In genomic region chr14:61438036-61438435, GRCh38 we compare ENCODE assay signal across 12 cellular contexts.
DNase-seq lines count a peak whose midpoint lies in the region; ATAC-seq, FAIRE-seq and TF ChIP-seq lines count a peak whose summit lies in the region.
"Had no signal": no experiment of that assay in that cellular context is flagged by ENCODE, and none has a peak within 500 bp of the region (broad histone marks: within the 10 kb centered on the region; RNA-seq: fewer than 3 reads in every experiment).

No MANE protein-coding gene starts in this region.

- H3K27ac Mint-ChIP-seq in osteocyte (ENCODE audit: unreplicated experiment), result peak overlapping the region; percentile 67

- BruUV-seq in A673 (replicated peaks; lab: Mats Ljungman, UMichigan) (no TSS peak), HCT116 (replicated peaks; lab: Mats Ljungman, UMichigan) (no TSS peak), GM12878 (replicated peaks; lab: Mats Ljungman, UMichigan) (no TSS peak)

- no peaks in the 10 kb centered on the region for H3K9me2 ChIP-seq in HCT116 (ENCODE audit: insufficient read depth)

- H4K20me1 ChIP-seq in HCT116 (ENCODE audit: insufficient read depth) (no peaks in the 10 kb centered on the region), GM12878 (ENCODE audit: control insufficient read depth, insufficient read depth) (no peaks in the 10 kb centered on the region)

- H3K36me3 Mint-ChIP-seq in osteocyte (ENCODE audit: unreplicated experiment), result no peaks in the 10 kb centered on the region

- in situ Hi-C loops in GM12878 (cut with MboI), result loop anchor here (25.0 kb wide), 1 partner anchor 126 kb away; the partner anchor contains the start of gene PRKCH

- no peak overlapping the region for H2AFZ ChIP-seq in HCT116 (ENCODE audit: low read depth, low read length, poor library complexity, severe bottlenecking)
- H2AFZ ChIP-seq in GM12878 (ENCODE audit: control insufficient read depth, low read depth, low read length), result no peak overlapping the region

- intact Hi-C loops in A673 (cut with micrococcal nuclease; ENCODE audit: unreplicated experiment) (no loop called here), HCT116 (cut with micrococcal nuclease) (loop anchor here (5.0 kb wide), 1 partner anchor 141 kb away; no protein-coding TSS in a partner anchor), GM12878 (cut with micrococcal nuclease; ENCODE audit: unreplicated experiment) (loop anchor here (5.0 kb wide), 1 partner anchor 96 kb away; no protein-coding TSS in a partner anchor)

- ATAC-seq in HCT116 (no peak), GM12878 (no peak), GM21390 (IDR thresholded peaks at IDR 0.05; ENCODE audit: unreplicated experiment) (no peak)

- H3K27me3 ChIP-seq in A673 (replicated peaks; ENCODE audit: insufficient read depth, low read depth, low read length, poor library complexity) (no peaks in the 10 kb centered on the region), HCT116 (ENCODE audit: insufficient read depth, low read length) (no peaks in the 10 kb centered on the region), GM12878 (replicated peaks in 1 of 2; ENCODE audit: control insufficient read depth in 2 of 2, insufficient read depth in 2 of 2, low read length in 1 of 2) (no peaks in the 10 kb centered on the region)
- H3K27me3 ChIP-seq: BLaER1 treated with 17β-estradiol and CSF1 and Interleukin-3, amounts not matched to agents 10 nM and 100 nM had no signal

- H3K9me3 ChIP-seq in A673 (ENCODE audit: low read depth, low read length, poor library complexity, severe bottlenecking) (no peaks in the 10 kb centered on the region), HCT116 (ENCODE audit: control insufficient read depth in 1 of 2, insufficient read depth in 1 of 2, low read depth in 1 of 2, low read length in 2 of 2) (no peaks in the 10 kb centered on the region), GM12878 (replicated peaks; ENCODE audit: control insufficient read depth, insufficient read depth, low read length) (no peaks in the 10 kb centered on the region; the same call in 2 of the 3 replicates)

- H3K4me3 ChIP-seq in A673 (ENCODE audit: low read depth, low read length, poor library complexity, severe bottlenecking) (no peak overlapping the region), HCT116 (replicated peaks in 1 of 2; ENCODE audit: low read depth in 1 of 2, low read length in 2 of 2) (no peak overlapping the region), GM12878 (no peak overlapping the region)

- peaks cover 59% of the 10 kb centered on the region for H3K4me1 Mint-ChIP-seq in osteocyte (ENCODE audit: unreplicated experiment)

- 0 out of 2 replicates have a peak overlapping the region, but pooled peaks have one; percentile 31 for H3K9ac ChIP-seq in HCT116 (ENCODE audit: low read length)
- peak overlapping the region; percentile 71; the same call in 1 of the 2 replicates for H3K9ac ChIP-seq in GM12878 (ENCODE audit: control insufficient read depth, insufficient read depth, low read length)

- TF ChIP-seq CTCF in A673 (conservative IDR thresholded peaks at IDR 0.05; ENCODE audit: low read depth, low read length) (no peak), HCT116 (IDR thresholded peaks at IDR 0.05 in 2 of 3, conservative IDR thresholded peaks at IDR 0.05 in 1 of 3; ENCODE audit: borderline replicate concordance in 1 of 3, insufficient read depth in 1 of 3, low read depth in 2 of 3, low read length in 2 of 3) (no peak), GM12878 (IDR thresholded peaks at IDR 0.05 in 2 of 3, conservative IDR thresholded peaks at IDR 0.05 in 1 of 3; ENCODE audit: control insufficient read depth in 2 of 3, extremely low read depth in 1 of 3, insufficient read depth in 1 of 3, low read depth in 3 of 3, low read length in 3 of 3) (no peak), osteocyte (IDR thresholded peaks at IDR 0.05) (no peak)

- TF ChIP-seq RAD21 in HCT116 (IDR thresholded peaks at IDR 0.05; ENCODE audit: low read depth) (no peak), GM12878 (IDR thresholded peaks at IDR 0.05; ENCODE audit: insufficient read depth, low read depth, low read length) (no peak)

- H3K4me3 Mint-ChIP-seq in osteocyte (ENCODE audit: unreplicated experiment), result no peak overlapping the region

- peaks cover 35% of the 10 kb centered on the region for H3K4me1 ChIP-seq in A673 (ENCODE audit: insufficient read depth, low read length, poor library complexity, severe bottlenecking)
- H3K4me1 ChIP-seq in HCT116 (ENCODE audit: control insufficient read depth in 1 of 2, insufficient read depth in 2 of 2, low read length in 2 of 2), result peaks cover 26% of the 10 kb centered on the region in 2 experiments
- peaks cover 32% of the 10 kb centered on the region for H3K4me1 ChIP-seq in GM12878 (ENCODE audit: control insufficient read depth, insufficient read depth, low read length)

- H3K9me3 Mint-ChIP-seq in osteocyte (ENCODE audit: unreplicated experiment), result no peaks in the 10 kb centered on the region

- DNase-seq in A673 (ENCODE audit: low spot score) (no peak), HCT116 (ENCODE audit: low read depth, low spot score) (no peak), GM12878 (ENCODE audit: low read depth, low spot score) (no peak), osteocyte (ENCODE audit: extremely low spot score, unreplicated experiment) (no peak), NCI-H146 (lab: John Stamatoyannopoulos, UW) (no peak), DMS 273 treated with DMSO at 0.1 percent for 48 hours (lab: John Stamatoyannopoulos, UW) (no peak)
- no peak for DNase-seq in stimulated activated CD4-positive, alpha-beta T cell treated with anti-CD3 and anti-CD28 coated beads, Interleukin-2, amount 100 ng/mL, for 48 hours
- DNase-seq: amygdala; Kasumi-1; stimulated activated CD4-positive, alpha-beta T cell treated with anti-CD3 and anti-CD28 coated beads, Interleukin-15, amount 100 ng/mL, for 24 hours had no signal

- H3K27ac ChIP-seq in A673 (ENCODE audit: low read depth, low read length, poor library complexity, severe bottlenecking) (peak overlapping the region; percentile 1), HCT116 (ENCODE audit: low read depth, low read length) (no peak overlapping the region), GM12878 (ENCODE audit: control insufficient read depth, insufficient read depth) (peak overlapping the region; percentile 93)

- H3K27me3 Mint-ChIP-seq in osteocyte (ENCODE audit: unreplicated experiment), result no peaks in the 10 kb centered on the region

- H3K36me3 ChIP-seq in A673 (ENCODE audit: insufficient read depth, low read length, poor library complexity, severe bottlenecking) (no peaks in the 10 kb centered on the region), HCT116 (ENCODE audit: control insufficient read depth in 1 of 2, insufficient read depth in 2 of 2, low read length in 2 of 2) (no peaks in the 10 kb centered on the region), GM12878 (ENCODE audit: control insufficient read depth in 2 of 2, insufficient read depth in 2 of 2, low read length in 1 of 2) (peaks cover 0 to 4% of the 10 kb centered on the region in 2 experiments; a peak in 3 of 4 replicates)
- H3K36me3 ChIP-seq: BLaER1 treated with 17β-estradiol and CSF1 and Interleukin-3, amounts not matched to agents 10 nM and 100 nM had no signal

- H3K79me2 ChIP-seq in HCT116 (ENCODE audit: insufficient read depth, low read length) (no peaks in the 10 kb centered on the region), GM12878 (ENCODE audit: control insufficient read depth, insufficient read depth, low read length) (peaks cover 63% of the 10 kb centered on the region)

- no peak for TF ChIP-seq EP300 in GM12878 (IDR thresholded peaks at IDR 0.05; ENCODE audit: borderline replicate concordance in 1 of 2, control insufficient read depth in 1 of 2, low read depth in 2 of 2, low read length in 2 of 2)

- no peak for FAIRE-seq in GM12878 (lab: Jason Lieb, UNC)

- POLR2A ChIA-PET in A673 (lab: Charles Lee; ENCODE audit: low non-redundant PET), result no interaction called here
- POLR2A ChIA-PET in HCT116 (lab: Charles Lee), result no interaction called here
- POLR2A ChIA-PET in GM12878 (lab: Charles Lee), result interaction anchor here (1.0 to 9.4 kb wide), 4 partner anchors 50 to 116 kb away, joined by 3 to 66 read pairs (median 6); partner anchors contain the start of gene PRKCH

- SMC1A ChIA-PET in GM12878 (lab: Charles Lee; ENCODE audit: uncharacterized antibody, unreplicated experiment), result interaction anchor here (1.0 to 9.8 kb wide), 14 partner anchors 10 to 140 kb away, joined by 3 to 66 read pairs (median 6); no protein-coding TSS in a partner anchor

- WGBS in GM12878 (ENCODE audit: insufficient coverage, insufficient replicate concordance, low lambda C conversion rate, missing lambda C conversion rate), result 80% methylated on average over 6 of the region's 6 CpGs

- RAD21 ChIA-PET in HCT116 (lab: Charles Lee; ENCODE audit: low non-redundant PET in 1 of 2, low total read pairs in 2 of 2, uncharacterized antibody in 2 of 2, unreplicated experiment in 2 of 2), result no interaction called here
- RAD21 ChIA-PET in GM12878 (lab: Charles Lee; ENCODE audit: unreplicated experiment), result interaction anchor here (0.6 to 9.4 kb wide), 6 partner anchors 17 to 115 kb away, joined by 3 to 87 read pairs (median 4); no protein-coding TSS in a partner anchor

- TF ChIP-seq POLR2A in HCT116 (IDR thresholded peaks at IDR 0.05; ENCODE audit: borderline replicate concordance, extremely low read depth, insufficient read depth, insufficient read length) (no peak), GM12878 (IDR thresholded peaks at IDR 0.05; ENCODE audit: low read depth, low read length) (no peak)

- CTCF ChIA-PET in A673 (lab: Charles Lee), result no interaction called here
- CTCF ChIA-PET in HCT116 (lab: Charles Lee), result no interaction called here
- CTCF ChIA-PET in GM12878 (lab: Yijun Ruan, JAX), result interaction anchor here (1.4 kb wide), 1 partner anchor 10 kb away, joined by 3 read pairs; no protein-coding TSS in a partner anchor

- H3K4me2 ChIP-seq in HCT116 (ENCODE audit: low read length) (peak overlapping the region; percentile 77; the same call in 1 of the 2 replicates), GM12878 (ENCODE audit: control insufficient read depth, insufficient read depth) (peak overlapping the region; percentile 84)

TF ChIP-seq in HCT116, 20 proteins besides CTCF, POLR2A, EP300 and RAD21 (continues in another document):
- TF ChIP-seq EZH2phosphoT487 (IDR thresholded peaks at IDR 0.05; ENCODE audit: borderline replicate concordance) (no peak), SP1 (IDR thresholded peaks at IDR 0.05; ENCODE audit: low read depth) (no peak)

TF ChIP-seq in GM12878, 131 proteins besides CTCF, POLR2A, EP300 and RAD21 (continues in another document):
- no peak for TF ChIP-seq RCOR1 (conservative IDR thresholded peaks at IDR 0.05; ENCODE audit: low read depth, low read length)
- TF ChIP-seq ETV6 (conservative IDR thresholded peaks at IDR 0.05 in 1 of 2, IDR thresholded peaks at IDR 0.05 in 1 of 2; ENCODE audit: borderline replicate concordance in 1 of 2, low read depth in 1 of 2), result no peak
- no peak for TF ChIP-seq CHD4 (IDR thresholded peaks at IDR 0.05)
- TF ChIP-seq, protein P1, sequence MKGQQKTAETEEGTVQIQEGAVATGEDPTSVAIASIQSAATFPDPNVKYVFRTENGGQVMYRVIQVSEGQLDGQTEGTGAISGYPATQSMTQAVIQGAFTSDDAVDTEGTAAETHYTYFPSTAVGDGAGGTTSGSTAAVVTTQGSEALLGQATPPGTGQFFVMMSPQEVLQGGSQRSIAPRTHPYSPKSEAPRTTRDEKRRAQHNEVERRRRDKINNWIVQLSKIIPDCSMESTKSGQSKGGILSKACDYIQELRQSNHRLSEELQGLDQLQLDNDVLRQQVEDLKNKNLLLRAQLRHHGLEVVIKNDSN (IDR thresholded peaks at IDR 0.05; ENCODE audit: borderline replicate concordance, extremely low read length, insufficient read depth, low read depth, low read length), result no peak
